ENCODE assay signal across 1 cellular context in the genomic region with DNA sequence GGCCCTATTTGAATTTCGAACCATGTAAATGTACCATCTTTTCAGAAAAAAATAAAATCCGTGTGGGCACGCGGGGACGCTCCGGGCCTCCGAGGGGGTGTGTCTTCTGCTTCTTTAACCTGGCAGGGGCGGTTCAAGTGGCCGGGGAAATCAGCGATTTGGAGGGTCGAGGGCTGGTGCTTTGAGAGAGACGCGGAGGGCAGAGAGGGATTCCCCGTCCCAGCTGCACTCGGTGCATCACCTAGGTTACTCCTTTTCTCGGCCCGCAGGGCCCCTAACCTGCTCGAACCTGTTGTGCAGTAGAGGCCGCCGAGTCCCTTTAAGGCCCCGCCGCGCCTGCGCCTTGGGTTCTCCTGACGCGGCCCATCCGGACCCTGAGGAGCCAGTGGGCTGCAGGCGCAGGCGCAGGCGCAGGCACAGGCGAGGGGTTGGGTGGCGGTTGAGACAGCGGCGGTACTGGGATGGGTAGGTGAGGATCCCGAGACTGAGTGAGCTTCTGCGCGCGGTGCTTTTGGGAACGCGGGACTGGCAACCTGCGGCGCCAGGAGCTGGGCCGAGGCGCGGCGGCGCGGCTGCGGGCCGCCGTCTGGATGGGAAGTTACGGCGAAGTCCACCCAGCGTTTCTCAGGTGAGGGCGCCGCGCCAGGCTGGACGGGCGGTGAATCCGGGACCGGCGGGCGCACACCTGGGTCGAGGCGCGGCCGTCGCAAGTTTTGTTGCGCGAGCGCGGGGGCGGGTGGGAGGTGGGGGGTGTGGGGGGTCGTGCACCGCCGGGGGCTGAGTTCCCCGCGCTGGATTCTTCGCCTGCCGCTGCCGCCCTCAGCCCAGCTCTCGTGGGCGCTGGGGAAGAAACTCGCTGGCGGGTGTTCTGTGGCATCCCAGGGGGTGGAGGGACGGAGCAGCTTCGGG.
A peak's percentile ranks its signal among the peaks of the same experiment; 100 is the strongest.
TF ChIP-seq lines count a peak whose summit lies in the region.

A gene with protein sequence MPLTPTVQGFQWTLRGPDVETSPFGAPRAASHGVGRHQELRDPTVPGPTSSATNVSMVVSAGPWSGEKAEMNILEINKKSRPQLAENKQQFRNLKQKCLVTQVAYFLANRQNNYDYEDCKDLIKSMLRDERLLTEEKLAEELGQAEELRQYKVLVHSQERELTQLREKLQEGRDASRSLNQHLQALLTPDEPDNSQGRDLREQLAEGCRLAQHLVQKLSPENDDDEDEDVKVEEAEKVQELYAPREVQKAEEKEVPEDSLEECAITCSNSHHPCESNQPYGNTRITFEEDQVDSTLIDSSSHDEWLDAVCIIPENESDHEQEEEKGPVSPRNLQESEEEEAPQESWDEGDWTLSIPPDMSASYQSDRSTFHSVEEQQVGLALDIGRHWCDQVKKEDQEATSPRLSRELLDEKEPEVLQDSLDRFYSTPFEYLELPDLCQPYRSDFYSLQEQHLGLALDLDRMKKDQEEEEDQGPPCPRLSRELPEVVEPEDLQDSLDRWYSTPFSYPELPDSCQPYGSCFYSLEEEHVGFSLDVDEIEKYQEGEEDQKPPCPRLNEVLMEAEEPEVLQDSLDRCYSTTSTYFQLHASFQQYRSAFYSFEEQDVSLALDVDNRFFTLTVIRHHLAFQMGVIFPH (plus strand): TSS at position 417 of the 909 bp plus-strand sequence. CDS start 4,950 bp downstream, outside the sequence.

TF ChIP-seq in GM12878, 131 proteins besides CTCF, POLR2A, EP300 and RAD21 (continued from another document):
- TF ChIP-seq, protein P1, sequence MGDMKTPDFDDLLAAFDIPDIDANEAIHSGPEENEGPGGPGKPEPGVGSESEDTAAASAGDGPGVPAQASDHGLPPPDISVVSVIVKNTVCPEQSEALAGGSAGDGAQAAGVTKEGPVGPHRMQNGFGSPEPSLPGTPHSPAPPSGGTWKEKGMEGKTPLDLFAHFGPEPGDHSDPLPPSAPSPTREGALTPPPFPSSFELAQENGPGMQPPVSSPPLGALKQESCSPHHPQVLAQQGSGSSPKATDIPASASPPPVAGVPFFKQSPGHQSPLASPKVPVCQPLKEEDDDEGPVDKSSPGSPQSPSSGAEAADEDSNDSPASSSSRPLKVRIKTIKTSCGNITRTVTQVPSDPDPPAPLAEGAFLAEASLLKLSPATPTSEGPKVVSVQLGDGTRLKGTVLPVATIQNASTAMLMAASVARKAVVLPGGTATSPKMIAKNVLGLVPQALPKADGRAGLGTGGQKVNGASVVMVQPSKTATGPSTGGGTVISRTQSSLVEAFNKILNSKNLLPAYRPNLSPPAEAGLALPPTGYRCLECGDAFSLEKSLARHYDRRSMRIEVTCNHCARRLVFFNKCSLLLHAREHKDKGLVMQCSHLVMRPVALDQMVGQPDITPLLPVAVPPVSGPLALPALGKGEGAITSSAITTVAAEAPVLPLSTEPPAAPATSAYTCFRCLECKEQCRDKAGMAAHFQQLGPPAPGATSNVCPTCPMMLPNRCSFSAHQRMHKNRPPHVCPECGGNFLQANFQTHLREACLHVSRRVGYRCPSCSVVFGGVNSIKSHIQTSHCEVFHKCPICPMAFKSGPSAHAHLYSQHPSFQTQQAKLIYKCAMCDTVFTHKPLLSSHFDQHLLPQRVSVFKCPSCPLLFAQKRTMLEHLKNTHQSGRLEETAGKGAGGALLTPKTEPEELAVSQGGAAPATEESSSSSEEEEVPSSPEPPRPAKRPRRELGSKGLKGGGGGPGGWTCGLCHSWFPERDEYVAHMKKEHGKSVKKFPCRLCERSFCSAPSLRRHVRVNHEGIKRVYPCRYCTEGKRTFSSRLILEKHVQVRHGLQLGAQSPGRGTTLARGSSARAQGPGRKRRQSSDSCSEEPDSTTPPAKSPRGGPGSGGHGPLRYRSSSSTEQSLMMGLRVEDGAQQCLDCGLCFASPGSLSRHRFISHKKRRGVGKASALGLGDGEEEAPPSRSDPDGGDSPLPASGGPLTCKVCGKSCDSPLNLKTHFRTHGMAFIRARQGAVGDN (IDR thresholded peaks at IDR 0.05): no peak
- TF ChIP-seq, protein P2, sequence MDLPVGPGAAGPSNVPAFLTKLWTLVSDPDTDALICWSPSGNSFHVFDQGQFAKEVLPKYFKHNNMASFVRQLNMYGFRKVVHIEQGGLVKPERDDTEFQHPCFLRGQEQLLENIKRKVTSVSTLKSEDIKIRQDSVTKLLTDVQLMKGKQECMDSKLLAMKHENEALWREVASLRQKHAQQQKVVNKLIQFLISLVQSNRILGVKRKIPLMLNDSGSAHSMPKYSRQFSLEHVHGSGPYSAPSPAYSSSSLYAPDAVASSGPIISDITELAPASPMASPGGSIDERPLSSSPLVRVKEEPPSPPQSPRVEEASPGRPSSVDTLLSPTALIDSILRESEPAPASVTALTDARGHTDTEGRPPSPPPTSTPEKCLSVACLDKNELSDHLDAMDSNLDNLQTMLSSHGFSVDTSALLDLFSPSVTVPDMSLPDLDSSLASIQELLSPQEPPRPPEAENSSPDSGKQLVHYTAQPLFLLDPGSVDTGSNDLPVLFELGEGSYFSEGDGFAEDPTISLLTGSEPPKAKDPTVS (IDR thresholded peaks at IDR 0.05; ENCODE audit: low read depth, low read length): no peak
- peak; percentile 40; the same call in 1 of the 2 replicates for TF ChIP-seq FOXK2 (IDR thresholded peaks at IDR 0.05)
- no peak for TF ChIP-seq CHD4 (IDR thresholded peaks at IDR 0.05)
- no peak for TF ChIP-seq MYC (IDR thresholded peaks at IDR 0.05; ENCODE audit: insufficient read depth, insufficient read length, insufficient replicate concordance, low read length, severe bottlenecking)
- no peak for TF ChIP-seq POU2F2 (IDR thresholded peaks at IDR 0.05; ENCODE audit: borderline replicate concordance, low read depth, low read length)
- no peak for TF ChIP-seq SMAD1 (IDR thresholded peaks at IDR 0.05; ENCODE audit: low read depth, partially characterized antibody)
- TF ChIP-seq MXI1 (IDR thresholded peaks at IDR 0.05; ENCODE audit: low read depth, low read length): no peak
- 0 out of 2 replicates have a peak, but pooled peaks have one; percentile 5 for TF ChIP-seq CREM (IDR thresholded peaks at IDR 0.05; ENCODE audit: low read depth)
- TF ChIP-seq BHLHE40 (IDR thresholded peaks at IDR 0.05; ENCODE audit: borderline replicate concordance in 1 of 2, low read depth in 2 of 2, low read length in 1 of 2): peak in 1 of 2 experiments; percentile 11; a peak in 1 of 4 replicates
- TF ChIP-seq IKZF1 (conservative IDR thresholded peaks at IDR 0.05): peak; percentile 72
- no peak for TF ChIP-seq HDGF (IDR thresholded peaks at IDR 0.05)
- TF ChIP-seq MEF2A (IDR thresholded peaks at IDR 0.05; ENCODE audit: insufficient read depth, low read depth, low read length): no peak
- TF ChIP-seq WRNIP1 (IDR thresholded peaks at IDR 0.05; ENCODE audit: borderline replicate concordance, low read depth, low read length): no peak
- TF ChIP-seq SMC3 (IDR thresholded peaks at IDR 0.05; ENCODE audit: borderline replicate concordance, low read length): no peak
- TF ChIP-seq MYB (IDR thresholded peaks at IDR 0.05; ENCODE audit: borderline replicate concordance, low read depth, low read length): no peak
- no peak for TF ChIP-seq SP1 (IDR thresholded peaks at IDR 0.05; ENCODE audit: low read depth, low read length)
